33 cellular contexts compared by ENCODE assay signal in genomic region chr4:2306773-2307410, GRCh38.
"Had no signal": no experiment of that assay in that cellular context is flagged by ENCODE, and none has a peak within 500 bp of the region (broad histone marks: within the 10 kb centered on the region; RNA-seq: fewer than 3 reads in every experiment).

No MANE protein-coding gene starts in this region.

- ATAC-seq: activated T-cell treated with anti-CD3 and anti-CD28 coated beads, Interleukin-2, amount 50 U/mL, for 72 hours; gastroesophageal sphincter; pancreas; psoas muscle; stimulated activated naive B cell treated with anti-CD40 and anti-IgM and Interleukin-4, amounts not matched to agents 10 μg/mL and 1 μg/mL and 100 μg/mL, for 72 hours; upper lobe of right lung had no signal

- H3K27ac Mint-ChIP-seq: activated naive CD4-positive, alpha-beta T cell treated with anti-CD3 and anti-CD28 coated beads, Interleukin-2, amount 10 ng/mL, durations not matched to agents 7 days and 5 days; activated naive CD8-positive, alpha-beta T cell treated with anti-CD3 and anti-CD28 coated beads, Interleukin-2, amount 10 ng/mL, durations not matched to agents 7 days and 5 days; activated T-cell treated with anti-CD3 and anti-CD28 coated beads, Interleukin-2, amount 50 U/mL, for 72 hours; brain; mesothelial cell of epicardium; nephron progenitor cell; stimulated activated naive B cell treated with anti-CD40 and anti-IgM and Interleukin-4, amounts not matched to agents 10 μg/mL and 1 μg/mL and 100 μg/mL, for 72 hours; T-helper 2 cell treated with Interferon-gamma antibody and Interleukin-4, amounts not matched to agents 5 μg/mL and 100 μg/mL, for 36 hours had no signal

- H3K27ac ChIP-seq: ascending aorta, cardiac muscle cell, colonic mucosa, dorsolateral prefrontal cortex, gastroesophageal sphincter, hepatocyte, pancreas, psoas muscle, sigmoid colon, suprapubic skin, tibial artery, upper lobe of right lung had no signal

- H3K4me2 ChIP-seq: hepatocyte had no signal

- H3K36me3 ChIP-seq: ascending aorta, cardiac muscle cell, colonic mucosa, pancreas, sigmoid colon, upper lobe of right lung had no signal

- H3K36me3 Mint-ChIP-seq: activated naive CD4-positive, alpha-beta T cell treated with anti-CD3 and anti-CD28 coated beads, Interleukin-2, amount 10 ng/mL, durations not matched to agents 7 days and 5 days; activated naive CD8-positive, alpha-beta T cell treated with anti-CD3 and anti-CD28 coated beads, Interleukin-2, amount 10 ng/mL, durations not matched to agents 7 days and 5 days; mesothelial cell of epicardium had no signal

- H3K4me1 Mint-ChIP-seq: activated naive CD4-positive, alpha-beta T cell treated with anti-CD3 and anti-CD28 coated beads, Interleukin-2, amount 10 ng/mL, durations not matched to agents 7 days and 5 days; activated naive CD8-positive, alpha-beta T cell treated with anti-CD3 and anti-CD28 coated beads, Interleukin-2, amount 10 ng/mL, durations not matched to agents 7 days and 5 days; brain; mesothelial cell of epicardium; nephron progenitor cell; stimulated activated naive B cell treated with anti-CD40 and anti-IgM and Interleukin-4, amounts not matched to agents 10 μg/mL and 1 μg/mL and 100 μg/mL, for 72 hours had no signal

- H3K27me3 ChIP-seq: ascending aorta, cardiac muscle cell, colonic mucosa, dorsolateral prefrontal cortex, gastroesophageal sphincter, hepatocyte, pancreas, sigmoid colon, suprapubic skin, tibial artery, upper lobe of right lung had no signal

- DNase-seq: activated CD4-positive, alpha-beta T cell treated with anti-CD3 and anti-CD28 coated beads for 4 hours; activated CD4-positive, alpha-beta T cell treated with anti-CD3 and anti-CD28 coated beads, Interleukin-2, amount 50 U/mL, for 4 hours; activated naive CD4-positive, alpha-beta T cell treated with anti-CD3 and anti-CD28 coated beads, Interleukin-2, amount 10 ng/mL, durations not matched to agents 7 days and 5 days; activated naive CD8-positive, alpha-beta T cell treated with anti-CD3 and anti-CD28 coated beads, Interleukin-2, amount 10 ng/mL, durations not matched to agents 7 days and 5 days; activated T-cell treated with anti-CD3 and anti-CD28 coated beads for 4 hours; activated T-cell treated with anti-CD3 and anti-CD28 coated beads, Interleukin-2, amount 50 U/mL, for 72 hours; cerebellar nuclear complex; colonic mucosa; effector memory CD4-positive, alpha-beta T cell; erythroblast; left colon; naive B cell; nephron progenitor cell; psoas muscle; sigmoid colon; small intestine; stimulated activated CD4-positive, alpha-beta T cell treated with anti-CD3 and anti-CD28 coated beads, Interleukin-1b, Interleukin-23, amount 100 ng/mL, for 48 hours; stimulated activated CD4-positive, alpha-beta T cell treated with anti-CD3 and anti-CD28 coated beads, Interleukin-4, amount 100 ng/mL, for 4 hours; stimulated activated CD8-positive, alpha-beta memory T cell treated with anti-CD3 and anti-CD28 coated beads, Interleukin-4, amount 100 ng/mL, for 48 hours; stimulated activated naive B cell treated with anti-CD40 and anti-IgM and Interleukin-4, amounts not matched to agents 10 μg/mL and 1 μg/mL and 100 μg/mL, for 72 hours; tibial artery; upper lobe of right lung had no signal

- H3K79me2 ChIP-seq: hepatocyte had no signal

- H3K4me3 Mint-ChIP-seq: activated naive CD4-positive, alpha-beta T cell treated with anti-CD3 and anti-CD28 coated beads, Interleukin-2, amount 10 ng/mL, durations not matched to agents 7 days and 5 days; activated naive CD8-positive, alpha-beta T cell treated with anti-CD3 and anti-CD28 coated beads, Interleukin-2, amount 10 ng/mL, durations not matched to agents 7 days and 5 days; activated T-cell treated with anti-CD3 and anti-CD28 coated beads, Interleukin-2, amount 50 U/mL, for 72 hours; brain; mesothelial cell of epicardium; nephron progenitor cell; stimulated activated naive B cell treated with anti-CD40 and anti-IgM and Interleukin-4, amounts not matched to agents 10 μg/mL and 1 μg/mL and 100 μg/mL, for 72 hours; T-helper 2 cell treated with Interferon-gamma antibody and Interleukin-4, amounts not matched to agents 5 μg/mL and 100 μg/mL, for 36 hours had no signal

- H3K4me1 ChIP-seq: ascending aorta, colonic mucosa, pancreas, psoas muscle, suprapubic skin, upper lobe of right lung had no signal

- H3K4me3 ChIP-seq: ascending aorta, cardiac muscle cell, colonic mucosa, dorsolateral prefrontal cortex, gastroesophageal sphincter, hepatocyte, pancreas, psoas muscle, sigmoid colon, suprapubic skin, tibial artery, upper lobe of right lung had no signal

- FAIRE-seq: keratinocyte, pancreas, small intestine had no signal

- H2AFZ ChIP-seq: hepatocyte had no signal

- H3K9me3 ChIP-seq: colonic mucosa, pancreas, suprapubic skin, upper lobe of right lung had no signal
